In the genomic region with DNA sequence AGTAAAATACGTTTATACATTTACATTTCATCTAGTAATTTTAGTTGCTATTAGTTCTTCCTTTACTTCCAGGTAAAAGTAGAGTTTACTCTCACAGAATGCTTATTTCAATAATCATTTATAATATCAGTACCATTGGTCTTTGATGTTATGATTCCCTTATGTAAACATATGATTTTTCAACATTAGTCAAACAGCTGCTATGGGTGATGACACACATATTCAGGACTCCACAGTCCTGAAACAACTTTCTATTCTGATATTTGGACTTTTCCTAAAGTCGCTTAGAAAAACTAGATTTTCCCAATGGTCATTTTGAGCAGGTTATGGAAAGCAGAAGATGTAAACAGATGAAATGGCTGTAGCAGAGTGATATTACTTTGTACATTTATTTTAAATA, we compare ENCODE assay signal across 32 cellular contexts.
"Had no signal": no experiment of that assay in that cellular context is flagged by ENCODE, and none has a peak within 500 bp of the region (broad histone marks: within the 10 kb centered on the region; RNA-seq: fewer than 3 reads in every experiment).

No MANE protein-coding gene starts in this region.

- H3K27ac ChIP-seq: ascending aorta, brain microvascular endothelial cell, coronary artery, gastrocnemius medialis, WERI-Rb-1 had no signal

- H3K27me3 ChIP-seq: ascending aorta, brain microvascular endothelial cell, dorsolateral prefrontal cortex, gastrocnemius medialis had no signal

- ATAC-seq: activated CD4-positive, CD25-positive, alpha-beta regulatory T cell treated with anti-CD3 and anti-CD28 coated beads, Interleukin-2, amount 50 U/mL, for 24 hours; activated CD8-positive, alpha-beta memory T cell treated with anti-CD3 and anti-CD28 coated beads, Interleukin-2, amount 10 ng/mL, durations not matched to agents 7 days and 5 days; activated CD8-positive, alpha-beta T cell treated with anti-CD3 and anti-CD28 coated beads, Interleukin-2, amount 10 ng/mL, durations not matched to agents 7 days and 5 days; activated naive CD4-positive, alpha-beta T cell treated with anti-CD3 and anti-CD28 coated beads, Interleukin-2, amount 50 U/mL, for 72 hours; activated T-cell treated with anti-CD3 and anti-CD28 coated beads, Interleukin-2, amount 50 U/mL, for 72 hours; esophagus mucosa; gastrocnemius medialis; T-helper 17 cell had no signal

- H3K9me3 ChIP-seq: ascending aorta, gastrocnemius medialis had no signal

- H3K4me1 Mint-ChIP-seq: activated B cell treated with CpG ODN at 0.5 μM for 24 hours; activated CD8-positive, alpha-beta memory T cell treated with anti-CD3 and anti-CD28 coated beads, Interleukin-2, amount 10 ng/mL, durations not matched to agents 7 days and 5 days had no signal

- H3K9me3 Mint-ChIP-seq: activated B cell treated with CpG ODN at 0.5 μM for 24 hours; activated CD4-positive, alpha-beta memory T cell treated with anti-CD3 and anti-CD28 coated beads for 36 hours; activated T-cell treated with anti-CD3 and anti-CD28 coated beads, Interleukin-2, amount 50 U/mL, for 24 hours had no signal

- H3K4me3 ChIP-seq: ascending aorta, coronary artery, dorsolateral prefrontal cortex, gastrocnemius medialis had no signal

- H3K27ac Mint-ChIP-seq: activated B cell treated with CpG ODN at 0.5 μM for 24 hours; activated CD4-positive, alpha-beta memory T cell treated with anti-CD3 and anti-CD28 coated beads for 36 hours; activated CD8-positive, alpha-beta memory T cell treated with anti-CD3 and anti-CD28 coated beads, Interleukin-2, amount 10 ng/mL, durations not matched to agents 7 days and 5 days; activated CD8-positive, alpha-beta T cell treated with anti-CD3 and anti-CD28 coated beads, Interleukin-2, amount 10 ng/mL, durations not matched to agents 7 days and 5 days; activated naive CD4-positive, alpha-beta T cell treated with anti-CD3 and anti-CD28 coated beads, Interleukin-2, amount 10 ng/mL, durations not matched to agents 7 days and 5 days; activated naive CD4-positive, alpha-beta T cell treated with anti-CD3 and anti-CD28 coated beads, Interleukin-2, amount 50 U/mL, for 72 hours; activated naive CD8-positive, alpha-beta T cell treated with anti-CD3 and anti-CD28 coated beads, Interleukin-2, amount 10 ng/mL, durations not matched to agents 7 days and 5 days; activated T-cell treated with anti-CD3 and anti-CD28 coated beads, Interleukin-2, amount 50 U/mL, for 24 hours; activated T-cell treated with anti-CD3 and anti-CD28 coated beads, Interleukin-2, amount 50 U/mL, for 72 hours; dendritic cell treated with granulocyte-macrophage colony-stimulating factor and Interleukin-4, amounts not matched to agents 40 ng/mL and 50 ng/mL, for 4 days; endodermal cell; T-helper 17 cell; T-helper 2 cell treated with Interferon-gamma antibody and Interleukin-4, amounts not matched to agents 5 μg/mL and 100 μg/mL, for 36 hours had no signal

- H3K27me3 Mint-ChIP-seq: activated B cell treated with CpG ODN at 0.5 μM for 24 hours; activated CD8-positive, alpha-beta memory T cell treated with anti-CD3 and anti-CD28 coated beads, Interleukin-2, amount 10 ng/mL, durations not matched to agents 7 days and 5 days; activated naive CD8-positive, alpha-beta T cell treated with anti-CD3 and anti-CD28 coated beads, Interleukin-2, amount 10 ng/mL, durations not matched to agents 7 days and 5 days; activated T-cell treated with anti-CD3 and anti-CD28 coated beads, Interleukin-2, amount 50 U/mL, for 24 hours; dendritic cell treated with granulocyte-macrophage colony-stimulating factor and Interleukin-4, amounts not matched to agents 40 ng/mL and 50 ng/mL, for 4 days had no signal

- H3K36me3 Mint-ChIP-seq: activated CD4-positive, alpha-beta memory T cell treated with anti-CD3 and anti-CD28 coated beads for 36 hours; activated CD8-positive, alpha-beta memory T cell treated with anti-CD3 and anti-CD28 coated beads, Interleukin-2, amount 10 ng/mL, durations not matched to agents 7 days and 5 days; activated naive CD4-positive, alpha-beta T cell treated with anti-CD3 and anti-CD28 coated beads, Interleukin-2, amount 10 ng/mL, durations not matched to agents 7 days and 5 days; activated naive CD8-positive, alpha-beta T cell treated with anti-CD3 and anti-CD28 coated beads, Interleukin-2, amount 10 ng/mL, durations not matched to agents 7 days and 5 days had no signal

- H3K36me3 ChIP-seq: brain microvascular endothelial cell, gastrocnemius medialis, WERI-Rb-1 had no signal

- DNase-seq: activated B cell treated with CpG ODN at 0.5 μM for 24 hours; activated CD4-positive, alpha-beta memory T cell treated with anti-CD3 and anti-CD28 coated beads for 36 hours; activated CD4-positive, alpha-beta T cell treated with anti-CD3 and anti-CD28 coated beads for 48 hours; activated CD4-positive, alpha-beta T cell treated with anti-CD3 and anti-CD28 coated beads, Interleukin-2, amount 50 U/mL, for 1 hour; activated CD8-positive, alpha-beta memory T cell treated with anti-CD3 and anti-CD28 coated beads, Interleukin-2, amount 10 ng/mL, durations not matched to agents 7 days and 5 days; activated CD8-positive, alpha-beta memory T cell treated with anti-CD3 and anti-CD28 coated beads, Interleukin-2, amount 50 U/mL, for 4 hours; activated CD8-positive, alpha-beta T cell treated with anti-CD3 and anti-CD28 coated beads, Interleukin-2, amount 10 ng/mL, durations not matched to agents 7 days and 5 days; activated gamma-delta T cell; activated naive CD4-positive, alpha-beta T cell; activated naive CD4-positive, alpha-beta T cell treated with anti-CD3 and anti-CD28 coated beads, Interleukin-2, amount 10 ng/mL, durations not matched to agents 7 days and 5 days; activated naive CD8-positive, alpha-beta T cell treated with anti-CD3 and anti-CD28 coated beads, Interleukin-2, amount 10 ng/mL, durations not matched to agents 7 days and 5 days; activated T-cell treated with anti-CD3 and anti-CD28 coated beads, Interleukin-2, amount 50 U/mL, for 24 hours; activated T-cell treated with anti-CD3 and anti-CD28 coated beads, Interleukin-2, amount 50 U/mL, for 72 hours; brain microvascular endothelial cell; caudate nucleus; dorsolateral prefrontal cortex; effector memory CD4-positive, alpha-beta T cell; foreskin fibroblast; gastrocnemius medialis; glutamatergic neuron; T-helper 1 cell; T-helper 17 cell; T1000; WERI-Rb-1 had no signal

- H3K4me1 ChIP-seq: ascending aorta, gastrocnemius medialis had no signal

- H3K4me3 Mint-ChIP-seq: activated B cell treated with CpG ODN at 0.5 μM for 24 hours; activated CD4-positive, alpha-beta memory T cell treated with anti-CD3 and anti-CD28 coated beads for 36 hours; activated CD8-positive, alpha-beta memory T cell treated with anti-CD3 and anti-CD28 coated beads, Interleukin-2, amount 10 ng/mL, durations not matched to agents 7 days and 5 days; activated CD8-positive, alpha-beta T cell treated with anti-CD3 and anti-CD28 coated beads, Interleukin-2, amount 10 ng/mL, durations not matched to agents 7 days and 5 days; activated naive CD4-positive, alpha-beta T cell treated with anti-CD3 and anti-CD28 coated beads, Interleukin-2, amount 10 ng/mL, durations not matched to agents 7 days and 5 days; activated naive CD8-positive, alpha-beta T cell treated with anti-CD3 and anti-CD28 coated beads, Interleukin-2, amount 10 ng/mL, durations not matched to agents 7 days and 5 days; activated T-cell treated with anti-CD3 and anti-CD28 coated beads, Interleukin-2, amount 50 U/mL, for 24 hours; activated T-cell treated with anti-CD3 and anti-CD28 coated beads, Interleukin-2, amount 50 U/mL, for 72 hours; dendritic cell treated with granulocyte-macrophage colony-stimulating factor and Interleukin-4, amounts not matched to agents 40 ng/mL and 50 ng/mL, for 4 days; endodermal cell; T-helper 17 cell; T-helper 2 cell treated with Interferon-gamma antibody and Interleukin-4, amounts not matched to agents 5 μg/mL and 100 μg/mL, for 36 hours had no signal
